Comparison of ENCODE assay signal across 8 cellular contexts in the genomic region with DNA sequence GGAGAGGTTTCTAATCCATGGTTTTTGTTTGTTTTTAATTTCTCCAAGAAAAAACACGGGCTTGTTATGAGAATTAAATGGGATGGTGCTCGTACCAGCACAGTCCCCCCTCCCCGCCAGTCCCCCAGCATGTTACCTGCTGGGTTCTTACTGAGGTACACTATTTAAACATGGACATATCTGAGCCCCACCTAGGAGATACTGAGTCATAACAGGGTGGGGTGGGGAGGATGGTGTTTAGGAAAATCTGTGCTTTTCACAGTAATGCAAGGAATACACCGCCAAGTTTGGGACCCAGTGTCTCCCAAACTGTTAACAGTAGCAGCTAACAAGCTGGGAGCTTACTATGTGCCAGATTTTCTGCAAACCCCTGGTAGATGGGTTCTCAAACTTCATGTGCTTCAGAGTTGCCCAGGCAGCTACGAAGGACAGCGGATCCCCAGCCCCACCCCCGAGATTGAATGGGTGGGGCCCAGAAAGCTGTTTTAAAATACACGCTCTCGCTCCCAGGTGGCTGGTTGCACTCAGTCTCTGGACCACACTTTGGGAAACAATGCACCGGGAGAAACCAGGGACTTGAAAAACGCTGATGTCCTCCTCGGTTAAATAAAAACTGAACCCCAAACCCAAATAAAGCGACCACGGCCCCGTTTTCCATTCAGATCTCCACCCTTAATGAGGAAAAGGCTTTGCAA. TPM values are rescaled to one million over a fixed set of nuclear protein-coding genes. Genes with fewer than 3 reads are reported as not detected.
DNase-seq lines count a peak whose midpoint lies in the region; ATAC-seq and TF ChIP-seq lines count a peak whose summit lies in the region.

No MANE protein-coding gene starts in this region.

- peak overlapping the region; percentile 98 for H3K4me3 Mint-ChIP-seq in glutamatergic neuron (ENCODE audit: unreplicated experiment)

- peak overlapping the region; percentile 83 for H3K4me2 ChIP-seq in OCI-LY7 (ENCODE audit: low read length)
- H3K4me2 ChIP-seq in trophoblast cell (ENCODE audit: low read length) = peak overlapping the region; percentile 76

- peak overlapping the region; percentile 99 for H4K8ac ChIP-seq in trophoblast cell (ENCODE audit: low read depth, low read length)

- no peak overlapping the region for H2BK120ac ChIP-seq in trophoblast cell (ENCODE audit: insufficient read depth, low read length, poor library complexity)

- no peak overlapping the region for H2BK12ac ChIP-seq in trophoblast cell (ENCODE audit: low read length)

- no peak for DNase-seq in GM12864 (ENCODE audit: low read depth)
- DNase-seq in OCI-LY7 (ENCODE audit: low spot score) = peak; percentile 60
- DNase-seq in activated naive CD4-positive, alpha-beta T cell treated with Interleukin-2 at 50 U/mL for 16 hours = peak; percentile 41
- DNase-seq in glutamatergic neuron = peak; percentile 26
- peak in 1 of 2 donors; percentile 37 for DNase-seq in trophoblast cell
- DNase-seq in OCI-M2 (lab: John Stamatoyannopoulos, UW; ENCODE audit: unreplicated experiment) = no peak

- peaks cover 9% of the 10 kb centered on the region for H3K79me1 ChIP-seq in trophoblast cell (ENCODE audit: low read length)

- H2BK5ac ChIP-seq in trophoblast cell (ENCODE audit: low read depth, low read length, poor library complexity) = no peak overlapping the region

- peaks cover 9% of the 10 kb centered on the region for H3K4me1 Mint-ChIP-seq in glutamatergic neuron (ENCODE audit: low read depth, unreplicated experiment)

- H3K14ac ChIP-seq in trophoblast cell (ENCODE audit: low read length) = no peak overlapping the region

- H3K4ac ChIP-seq in trophoblast cell (ENCODE audit: low read depth, low read length) = peak overlapping the region; percentile 92

- no peaks in the 10 kb centered on the region for H3K36me3 Mint-ChIP-seq in glutamatergic neuron (ENCODE audit: unreplicated experiment)

- H3K9me3 Mint-ChIP-seq in glutamatergic neuron (ENCODE audit: unreplicated experiment) = peaks cover 10% of the 10 kb centered on the region

- H3K79me2 ChIP-seq in OCI-LY7 (ENCODE audit: insufficient read depth, low read depth, low read length) = peaks cover 21% of the 10 kb centered on the region; the same call in 1 of the 2 replicates
- peaks cover 5% of the 10 kb centered on the region for H3K79me2 ChIP-seq in trophoblast cell (ENCODE audit: control insufficient read depth, insufficient read depth, low read length, poor library complexity)

- peak overlapping the region; percentile 87 for H3K27ac Mint-ChIP-seq in glutamatergic neuron (ENCODE audit: unreplicated experiment)

- TF ChIP-seq CTCF in 22Rv1 (IDR thresholded peaks at IDR 0.05) (no peak), GM12864 (IDR thresholded peaks at IDR 0.05; ENCODE audit: low read depth, low read length, missing control alignments) (no peak), OCI-LY7 (conservative IDR thresholded peaks at IDR 0.05; ENCODE audit: low read length) (no peak), glutamatergic neuron (IDR thresholded peaks at IDR 0.05; ENCODE audit: partially characterized antibody, unreplicated experiment) (no peak)

- whole genome bisulfite sequencing in trophoblast cell (ENCODE audit: extremely low coverage, insufficient coverage, insufficient read length) = no CpG with 5 or more reads among the region's 15 CpGs

- H3K9me2 ChIP-seq in OCI-LY7 (ENCODE audit: insufficient read depth, low read length) = no peaks in the 10 kb centered on the region

- ATAC-seq in HG02981 (IDR thresholded peaks at IDR 0.05; ENCODE audit: unreplicated experiment) = peak; percentile 37

- TSS peak; percentile 59 for BruUV-seq in OCI-LY7 (replicated peaks; lab: Mats Ljungman, UMichigan)

- intact Hi-C loops in OCI-LY7 (cut with micrococcal nuclease; ENCODE audit: unreplicated experiment) = no loop called here

- H3K4me3 ChIP-seq in GM12864 (ENCODE audit: low read depth, low read length) = peak overlapping the region; percentile 97
- peak overlapping the region; percentile 100 for H3K4me3 ChIP-seq in OCI-LY7 (ENCODE audit: low read depth, low read length, poor library complexity, severe bottlenecking)
- H3K4me3 ChIP-seq in trophoblast cell (ENCODE audit: low read depth, low read length) = peak overlapping the region; percentile 95

- CTCF ChIA-PET in OCI-LY7 (lab: Charles Lee; ENCODE audit: unreplicated experiment) = no interaction called here

- H2AFZ ChIP-seq in OCI-LY7 (ENCODE audit: low read length) (peak overlapping the region; percentile 99), trophoblast cell (ENCODE audit: insufficient read depth, low read length, poor library complexity) (peak overlapping the region; percentile 41)

- H3K27me3 ChIP-seq in trophoblast cell (ENCODE audit: insufficient read depth, low read length) = no peaks in the 10 kb centered on the region

- H3K27me3 Mint-ChIP-seq in glutamatergic neuron (ENCODE audit: unreplicated experiment) = peaks cover 13% of the 10 kb centered on the region

- H3K27ac ChIP-seq in 22Rv1 = peak overlapping the region; percentile 67
- H3K27ac ChIP-seq in OCI-LY7 (ENCODE audit: low read depth, low read length, poor library complexity, severe bottlenecking) = peak overlapping the region; percentile 60
- H3K27ac ChIP-seq in trophoblast cell (ENCODE audit: low read depth, low read length) = no peak overlapping the region

- no peak overlapping the region for H4K91ac ChIP-seq in trophoblast cell (ENCODE audit: low read depth, low read length)

- H3K4me1 ChIP-seq in OCI-LY7 (ENCODE audit: insufficient read depth, low read length, poor library complexity, severe bottlenecking) (peaks cover 17% of the 10 kb centered on the region), trophoblast cell (ENCODE audit: control insufficient read depth in 1 of 2, insufficient read depth in 2 of 2, low read length in 2 of 2) (peaks cover 0 to 3% of the 10 kb centered on the region in 2 experiments)

- H4K20me1 ChIP-seq in OCI-LY7 (ENCODE audit: insufficient read depth, low read length) = no peaks in the 10 kb centered on the region

- H3K9ac ChIP-seq in trophoblast cell (ENCODE audit: low read length) = peak overlapping the region; percentile 98

- POLR2A ChIA-PET in OCI-LY7 (lab: Charles Lee) = interaction anchor here (0.6 kb wide), 2 partner anchors 10 to 85 kb away, joined by 4 read pairs; no protein-coding TSS in a partner anchor

- no peak overlapping the region for H4K12ac ChIP-seq in trophoblast cell (ENCODE audit: low read depth, low read length)

- no peak overlapping the region for H3K23ac ChIP-seq in trophoblast cell (ENCODE audit: low read length)

- H3K9me3 ChIP-seq in OCI-LY7 (ENCODE audit: low read length) (no peaks in the 10 kb centered on the region), trophoblast cell (ENCODE audit: insufficient read depth, low read depth, low read length) (no peaks in the 10 kb centered on the region)

- H3K18ac ChIP-seq in trophoblast cell (ENCODE audit: low read length) = no peak overlapping the region

- H3K36me3 ChIP-seq in OCI-LY7 (ENCODE audit: insufficient read depth, low read length) (peaks cover 12% of the 10 kb centered on the region), trophoblast cell (ENCODE audit: control insufficient read depth in 1 of 2, insufficient read depth in 2 of 2, low read length in 2 of 2) (peaks cover 0 to 4% of the 10 kb centered on the region in 2 experiments)

- H2AK5ac ChIP-seq in trophoblast cell (ENCODE audit: low read length) = no peak overlapping the region

RNA-seq across cellular contexts. Expression of a gene that starts 1.0 kb away (rescaled TPM):
- total RNA-seq in OCI-LY7 (2014; rRNA removed; shearing (Covaris generic)) = 10.0 and 14.4 TPM in 2 replicates
- total RNA-seq in OCI-LY7 (2022) (16.7 and 19.0 TPM in 2 replicates), glutamatergic neuron (ENCODE audit: unreplicated experiment) (39.1 TPM)
- polyA plus RNA-seq in trophoblast cell (2013) = 10.1 and 10.4 TPM in 2 replicates

Comparison
In these comparisons a context has a peak if more than half of its experiments do, and no peak if none do; other contexts are left out.
1. DNase-seq: peak in OCI-LY7 (single experiment), activated naive CD4-positive, alpha-beta T cell treated with Interleukin-2 at 50 U/mL for 16 hours (single experiment) and glutamatergic neuron (single experiment); none in GM12864 (single experiment) and OCI-M2 (single experiment).
2. Peak in every context shown above with its lines, with median percentiles within 50 percentile points of each other: H3K4me3 ChIP-seq.